13 cellular contexts compared by ENCODE assay signal in the genomic region with DNA sequence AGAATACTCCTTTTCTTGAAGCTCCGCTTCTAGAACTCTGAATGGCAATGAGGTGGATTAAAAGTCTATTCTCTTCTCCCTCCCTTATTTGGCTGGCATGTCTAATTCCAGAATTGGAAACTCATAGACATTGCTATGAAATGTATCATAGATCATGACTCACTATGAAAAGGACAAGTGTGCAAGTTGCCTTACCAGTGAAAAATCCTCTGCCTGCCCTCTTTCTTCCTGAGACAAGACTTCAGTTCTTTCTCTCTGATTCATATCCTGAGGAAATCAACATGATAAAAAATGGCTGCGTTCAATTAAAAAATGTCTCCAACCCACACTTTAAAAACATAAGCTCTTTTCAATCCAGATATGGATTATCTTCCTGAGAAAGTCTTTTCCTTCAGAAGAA.
DNase-seq lines count a peak whose midpoint lies in the region; ATAC-seq and TF ChIP-seq lines count a peak whose summit lies in the region.
"Had no signal": no experiment of that assay in that cellular context is flagged by ENCODE, and none has a peak within 500 bp of the region (broad histone marks: within the 10 kb centered on the region; RNA-seq: fewer than 3 reads in every experiment).

No MANE protein-coding gene starts in this region.

- POLR2A ChIA-PET in RWPE1 (lab: Yijun Ruan, JAX; ENCODE audit: low non-redundant PET) = no interaction called here

- H3K9me3 ChIP-seq in esophagus squamous epithelium (peaks cover 0 to 20% (median 12%) of the 10 kb centered on the region in 3 donors), osteoblast (ENCODE audit: low read depth, low read length) (peaks cover 14% of the 10 kb centered on the region)

- CTCF ChIA-PET in RWPE1 (lab: Yijun Ruan, JAX) = interaction anchor here (0.7 to 1.2 kb wide), 2 partner anchors 15 to 534 kb away, joined by 3 to 8 read pairs; no protein-coding TSS in a partner anchor

- H3K4me3 ChIP-seq in AG09309 (ENCODE audit: control insufficient read depth, low read depth, low read length) (no peak overlapping the region), esophagus squamous epithelium (no peak overlapping the region), osteoblast (ENCODE audit: insufficient read depth, low read length) (no peak overlapping the region)

- DNase-seq in AG09309 (ENCODE audit: low read depth) (peak; percentile 95), RWPE1 (ENCODE audit: low spot score) (peak; percentile 74), esophagus squamous epithelium (lab: John Stamatoyannopoulos, UW) (no peak), osteoblast (ENCODE audit: insufficient read length, low spot score, missing footprints) (no peak), COR-L47 (lab: John Stamatoyannopoulos, UW) (no peak)
- no peak for DNase-seq in stimulated activated CD4-positive, alpha-beta T cell treated with anti-CD3 and anti-CD28 coated beads, Interleukin-4, amount 100 ng/mL, for 24 hours
- DNase-seq in stimulated activated CD4-positive, alpha-beta T cell treated with anti-CD3 and anti-CD28 coated beads, Interleukin-2, amount 100 ng/mL, for 24 hours = no peak
- DNase-seq: activated naive CD8-positive, alpha-beta T cell treated with anti-CD3 and anti-CD28 coated beads for 36 hours; CD8-positive, alpha-beta T cell; islet precursor cell; stimulated activated CD4-positive, alpha-beta T cell treated with anti-CD3 and anti-CD28 coated beads, Interleukin-4, amount 100 ng/mL, for 4 hours; T-helper 9 cell had no signal

- H4K20me1 ChIP-seq in osteoblast (ENCODE audit: insufficient read depth, low read length) = no peaks in the 10 kb centered on the region

- no peaks in the 10 kb centered on the region for H3K36me3 ChIP-seq in esophagus squamous epithelium
- peaks cover 33% of the 10 kb centered on the region for H3K36me3 ChIP-seq in osteoblast (ENCODE audit: insufficient read depth, low read length)

- H3K4me1 ChIP-seq in esophagus squamous epithelium = peaks cover 0 to 26% (median 15%) of the 10 kb centered on the region in 3 donors
- peaks cover 62% of the 10 kb centered on the region for H3K4me1 ChIP-seq in osteoblast (ENCODE audit: insufficient read depth, low read length)

- H3K4me2 ChIP-seq in osteoblast (ENCODE audit: insufficient read depth, low read length) = peak overlapping the region; percentile 3

- 14 to 21% methylated on average over 2 of the region's 2 CpGs for WGBS in esophagus squamous epithelium, 2 donors

- ATAC-seq in HG03108 (IDR thresholded peaks at IDR 0.05; ENCODE audit: unreplicated experiment) = no peak
- ATAC-seq: CD8-positive, alpha-beta T cell had no signal

- H3K27me3 ChIP-seq in esophagus squamous epithelium (no peaks in the 10 kb centered on the region), osteoblast (ENCODE audit: insufficient read depth, low read length) (no peaks in the 10 kb centered on the region)

- H2AFZ ChIP-seq in osteoblast (ENCODE audit: low read length) = no peak overlapping the region

- intact Hi-C loops in esophagus squamous epithelium (cut with DNase I) = no loop called here

- H3K79me2 ChIP-seq in osteoblast (ENCODE audit: insufficient read depth, low read length) = peaks cover 66% of the 10 kb centered on the region

- no peak overlapping the region for H3K27ac ChIP-seq in RWPE1
- peak overlapping the region; percentile 25 to 84 (median 76) for H3K27ac ChIP-seq in esophagus squamous epithelium
- peak overlapping the region; percentile 83 for H3K27ac ChIP-seq in osteoblast (ENCODE audit: low read depth, low read length)

- no peak for TF ChIP-seq POLR2A in esophagus squamous epithelium (IDR thresholded peaks at IDR 0.05)

- TF ChIP-seq CTCF in AG09309 (IDR thresholded peaks at IDR 0.05; ENCODE audit: control insufficient read depth, insufficient read depth, low read depth, low read length, missing control alignments) (no peak), RWPE1 (conservative IDR thresholded peaks at IDR 0.05; ENCODE audit: low read depth) (no peak), esophagus squamous epithelium (IDR thresholded peaks at IDR 0.05) (peak in 1 of 6 experiments; percentile 21), osteoblast (IDR thresholded peaks at IDR 0.05; ENCODE audit: extremely low read depth, low read depth, low read length) (no peak)

Comparison
In these comparisons a context has a peak if more than half of its experiments do, and no peak if none do; other contexts are left out.
1. DNase-seq: peak in AG09309 (single experiment) and RWPE1 (single experiment); none in esophagus squamous epithelium (single experiment), osteoblast (single experiment), stimulated activated CD4-positive, alpha-beta T cell treated with anti-CD3 and anti-CD28 coated beads, Interleukin-4, amount 100 ng/mL, for 24 hours (single experiment), stimulated activated CD4-positive, alpha-beta T cell treated with anti-CD3 and anti-CD28 coated beads, Interleukin-2, amount 100 ng/mL, for 24 hours (0 of 2) and COR-L47 (single experiment).